8 cellular contexts compared by ENCODE assay signal in genomic region chr1:966135-966602, GRCh38. TPM values are rescaled to one million over a fixed set of nuclear protein-coding genes. Genes with fewer than 3 reads are reported as not detected.
DNase-seq lines count a peak whose midpoint lies in the region; ATAC-seq and TF ChIP-seq lines count a peak whose summit lies in the region.

Gene PLEKHN1, plus strand, starts transcription at chr1:966482. Its CDS starts 50 bp downstream, at chr1:966532.

- no peak within 1 kb of the TSS for H3K27ac ChIP-seq in neural cell (ENCODE audit: low read length)

- H3K79me2 ChIP-seq in neural cell (replicated peaks; ENCODE audit: insufficient read depth, low read length), result no peaks in the 10 kb centered on the region

- H3K27me3 ChIP-seq in neural cell (ENCODE audit: insufficient read depth, low read depth, low read length), result peaks cover 58% of the 10 kb centered on the region

- TF ChIP-seq EP300 in neural cell (conservative IDR thresholded peaks at IDR 0.05; ENCODE audit: poor library complexity, severe bottlenecking), result no peak

- intact Hi-C loops in sciatic nerve (cut with DNase I), result no loop called here

- TF ChIP-seq CTCF in GM10248 (IDR thresholded peaks at IDR 0.05; ENCODE audit: control extremely low read depth, extremely low read depth, low read depth, missing control alignments), result no peak
- TF ChIP-seq CTCF in epithelial cell of proximal tubule (conservative IDR thresholded peaks at IDR 0.05; ENCODE audit: low read depth, low read length), result no peak
- TF ChIP-seq CTCF in neural cell (IDR thresholded peaks at IDR 0.05; ENCODE audit: poor library complexity, severe bottlenecking), result no peak

- H3K36me3 ChIP-seq in neural cell (ENCODE audit: insufficient read depth, low read length), result no peaks in the 10 kb centered on the region

- POLR2A ChIA-PET in GM10248 (lab: Yijun Ruan, JAX), result no interaction called here

- H3K4me3 ChIP-seq in epithelial cell of proximal tubule (ENCODE audit: low read depth, low read length) (peak within 1 kb of the TSS; percentile 58), neural cell (ENCODE audit: low read length) (peak within 1 kb of the TSS; percentile 55)

- H2AFZ ChIP-seq in neural cell (ENCODE audit: low read depth, low read length), result no peak within 1 kb of the TSS

- H3K9me2 ChIP-seq in neural cell (ENCODE audit: insufficient read depth, low read length), result no peaks in the 10 kb centered on the region

- no peaks in the 10 kb centered on the region for H3K9me3 ChIP-seq in neural cell (ENCODE audit: low read length)

- no peak within 1 kb of the TSS for H3K4me2 ChIP-seq in neural cell (ENCODE audit: low read length)

- DNase-seq in GM10248 (ENCODE audit: extremely low spot score), result peak; percentile 73
- peak; percentile 80 for DNase-seq in SW480 (ENCODE audit: low spot score)
- no peak for DNase-seq in epithelial cell of proximal tubule (ENCODE audit: low read depth)
- DNase-seq in sciatic nerve (ENCODE audit: low spot score), result no peak
- DNase-seq in putamen (ENCODE audit: low spot score), result no peak
- DNase-seq in DMS114 treated with DMSO at 0.1 percent for 48 hours (lab: John Stamatoyannopoulos, UW; ENCODE audit: unreplicated experiment), result no peak

- no peak for TF ChIP-seq RAD21 in neural cell (conservative IDR thresholded peaks at IDR 0.05)

- ATAC-seq in HG02588 (IDR thresholded peaks at IDR 0.05; ENCODE audit: unreplicated experiment), result peak; percentile 21
- ATAC-seq in sciatic nerve, result no peak

- no peak within 1 kb of the TSS for H3K9ac ChIP-seq in neural cell (ENCODE audit: low read length)

- CTCF ChIA-PET in GM10248 (lab: Yijun Ruan, JAX), result interaction anchor here (0.9 to 1.6 kb wide), 5 partner anchors 10 to 36 kb away, joined by 3 to 7 read pairs (median 4); no protein-coding TSS in a partner anchor

- no peaks in the 10 kb centered on the region for H3F3A ChIP-seq in neural cell (ENCODE audit: insufficient read depth, low read length, poor library complexity, severe bottlenecking)

- H4K20me1 ChIP-seq in neural cell (ENCODE audit: insufficient read depth), result no peaks in the 10 kb centered on the region

TF ChIP-seq in neural cell, 6 proteins besides CTCF, POLR2A, EP300 and RAD21:
- no peak for TF ChIP-seq MXI1 (conservative IDR thresholded peaks at IDR 0.05; ENCODE audit: poor library complexity, severe bottlenecking)
- no peak for TF ChIP-seq POLR2AphosphoS5 (IDR thresholded peaks at IDR 0.05)
- TF ChIP-seq SMC3 (conservative IDR thresholded peaks at IDR 0.05; ENCODE audit: poor library complexity), result no peak
- no peak for TF ChIP-seq EZH2 (IDR thresholded peaks at IDR 0.05; ENCODE audit: borderline replicate concordance, insufficient read depth, low read length, poor library complexity, severe bottlenecking)
- no peak for TF ChIP-seq TAF1 (IDR thresholded peaks at IDR 0.05; ENCODE audit: low read depth)
- no peak for TF ChIP-seq REST (IDR thresholded peaks at IDR 0.05; ENCODE audit: borderline replicate concordance)

RNA-seq across cellular contexts. Expression of gene PLEKHN1, which starts in this region (rescaled TPM):
- 3.1 and 6.8 TPM in 2 replicates for total RNA-seq in epithelial cell of proximal tubule
- 0.28 and 1.1 TPM in 2 replicates for polyA plus RNA-seq in neural cell
- not detected in 2 replicates for polyA minus RNA-seq in neural cell
- 0.40 TPM for total RNA-seq in sciatic nerve

Comparison
In these comparisons a context has a peak if more than half of its experiments do, and no peak if none do; other contexts are left out.
1. DNase-seq: peak in GM10248 (single experiment) and SW480 (single experiment); none in epithelial cell of proximal tubule (single experiment), sciatic nerve (single experiment), putamen (single experiment) and DMS114 treated with DMSO at 0.1 percent for 48 hours (single experiment).